In genomic region chr17:14086189-14086588, GRCh38 we compare ENCODE assay signal across 17 cellular contexts.
"Had no signal": no experiment of that assay in that cellular context is flagged by ENCODE, and none has a peak within 500 bp of the region (broad histone marks: within the 10 kb centered on the region; RNA-seq: fewer than 3 reads in every experiment).

No MANE protein-coding gene starts in this region.

- H3K9me3 ChIP-seq: esophagus muscularis mucosa, gastroesophageal sphincter, neutrophil, right atrium auricular region, tibial artery had no signal

- H3K4me3 ChIP-seq: esophagus muscularis mucosa, gastroesophageal sphincter, right atrium auricular region, smooth muscle cell, tibial artery had no signal

- H3K27me3 ChIP-seq: esophagus muscularis mucosa, gastroesophageal sphincter, neutrophil, right atrium auricular region, tibial artery had no signal

- H3K4me1 ChIP-seq: right atrium auricular region had no signal

- H3K27ac ChIP-seq: epithelial cell of prostate, esophagus muscularis mucosa, gastroesophageal sphincter, neutrophil, right atrium auricular region, tibial artery had no signal

- DNase-seq: effector memory CD4-positive, alpha-beta T cell; glutamatergic neuron; immature natural killer cell; left colon; mammary epithelial cell; naive thymus-derived CD8-positive, alpha-beta T cell; posterior cingulate gyrus; stimulated activated CD4-positive, alpha-beta T cell treated with anti-CD3 and anti-CD28 coated beads, Interleukin-4, amount 100 ng/mL, for 1 hour; stimulated activated CD8-positive, alpha-beta memory T cell treated with anti-CD3 and anti-CD28 coated beads, Interleukin-4, amount 100 ng/mL, for 48 hours; tibial artery had no signal

- ATAC-seq: gastroesophageal sphincter; left colon; naive thymus-derived CD8-positive, alpha-beta T cell; stimulated activated memory B cell treated with anti-CD40 and anti-IgM and Interleukin-4, amounts not matched to agents 10 μg/mL and 1 μg/mL and 100 μg/mL, for 72 hours had no signal

- H3K36me3 ChIP-seq: neutrophil, right atrium auricular region had no signal
